Comparison of ENCODE assay signal across 8 cellular contexts in genomic region chr4:118591339-118592046, GRCh38.
DNase-seq lines count a peak whose midpoint lies in the region; ATAC-seq and TF ChIP-seq lines count a peak whose summit lies in the region.
"Not testable (repeated sequence)": the region's sequence is repeated elsewhere in the genome, so short reads cannot be mapped to it uniquely, and the experiment has no call there.

No MANE protein-coding gene starts in this region.

- peak overlapping the region; percentile 93 for H3K4me3 Mint-ChIP-seq in activated CD4-positive, alpha-beta T cell treated with anti-CD3 and anti-CD28 coated beads for 36 hours
- peak overlapping the region; percentile 97 for H3K4me3 Mint-ChIP-seq in chondrocyte (ENCODE audit: unreplicated experiment)

- H3K4me3 ChIP-seq in AG09309 (ENCODE audit: control insufficient read depth, low read depth, low read length) (peak overlapping the region; percentile 54), spleen (peak overlapping the region; percentile 30 to 68 (median 38))

- H3K36me3 ChIP-seq in spleen = not testable (repeated sequence)

- in situ Hi-C loops in GM18951 (cut with MboI; ENCODE audit: low sequenced_read_pairs, unreplicated experiment) = not testable (repeated sequence)

- WGBS in spleen, 5 donors = 2 to 64% (median 10%) methylated on average over 22 to 28 of the region's 28 CpGs

- not testable (repeated sequence) for H3K36me3 Mint-ChIP-seq in activated CD4-positive, alpha-beta T cell treated with anti-CD3 and anti-CD28 coated beads for 36 hours (ENCODE audit: low read depth); chondrocyte (ENCODE audit: low read depth)

- TF ChIP-seq POLR2A in GM18951 (IDR thresholded peaks at IDR 0.05; ENCODE audit: extremely low read depth, insufficient read depth, insufficient read length) = peak; percentile 63
- TF ChIP-seq POLR2A in spleen (IDR thresholded peaks at IDR 0.05) = not testable (repeated sequence)

- H3K9me3 Mint-ChIP-seq in activated CD4-positive, alpha-beta T cell treated with anti-CD3 and anti-CD28 coated beads for 36 hours (ENCODE audit: low read depth); chondrocyte (ENCODE audit: low read depth): not testable (repeated sequence)

- CTCF ChIA-PET in activated CD4-positive, alpha-beta T cell treated with anti-CD3 and anti-CD28 coated beads for 36 hours (lab: Charles Lee) = interaction anchor here (0.6 to 0.7 kb wide), 2 partner anchors 240 to 1322 kb away, joined by 3 read pairs; no protein-coding TSS in a partner anchor

- not testable (repeated sequence) for H3K27me3 Mint-ChIP-seq in activated CD4-positive, alpha-beta T cell treated with anti-CD3 and anti-CD28 coated beads for 36 hours
- peaks cover 15% of the 10 kb centered on the region for H3K27me3 Mint-ChIP-seq in chondrocyte (ENCODE audit: low read depth)

- H3K27ac ChIP-seq in spleen = peak overlapping the region; percentile 68 to 92 (median 86)

- H3K27me3 ChIP-seq in spleen (replicated peaks in 1 of 7) = not testable (repeated sequence)

- H3K9me3 ChIP-seq in spleen = not testable (repeated sequence)

- intact Hi-C loops in activated CD4-positive, alpha-beta T cell treated with anti-CD3 and anti-CD28 coated beads for 36 hours (cut with DNase I, micrococcal nuclease) = loop anchor here in 1 of 2 experiments (1.0 to 5.0 kb wide), 5 partner anchors 94 to 861 kb away; partner anchors contain the start of gene METTL14
- intact Hi-C loops in spleen (cut with DNase I; ENCODE audit: low total_unique reads) = not testable (repeated sequence)

- POLR2A ChIA-PET in activated CD4-positive, alpha-beta T cell treated with anti-CD3 and anti-CD28 coated beads for 36 hours (lab: Charles Lee) = not testable (repeated sequence)

- H3K4me1 ChIP-seq in spleen = peaks cover 0 to 12% (median 9%) of the 10 kb centered on the region in 6 donors

- not testable (repeated sequence) for TF ChIP-seq CTCF in AG09309 (IDR thresholded peaks at IDR 0.05; ENCODE audit: control insufficient read depth, insufficient read depth, low read depth, low read length, missing control alignments)
- TF ChIP-seq CTCF in chondrocyte (IDR thresholded peaks at IDR 0.05) = peak; percentile 45
- peak in 3 of 11 experiments; percentile 13 to 40 (median 20) for TF ChIP-seq CTCF in spleen (IDR thresholded peaks at IDR 0.05 in 8 of 11, conservative IDR thresholded peaks at IDR 0.05 in 3 of 11)

- H3K4me1 Mint-ChIP-seq in activated CD4-positive, alpha-beta T cell treated with anti-CD3 and anti-CD28 coated beads for 36 hours; chondrocyte (ENCODE audit: low read depth): not testable (repeated sequence)

- ATAC-seq in HG03139 (IDR thresholded peaks at IDR 0.05; ENCODE audit: unreplicated experiment) = peak; percentile 97
- peak; percentile 99 for ATAC-seq in activated CD4-positive, alpha-beta T cell treated with anti-CD3 and anti-CD28 coated beads for 36 hours

- peak overlapping the region; percentile 98 for H3K27ac Mint-ChIP-seq in activated CD4-positive, alpha-beta T cell treated with anti-CD3 and anti-CD28 coated beads for 36 hours
- peak overlapping the region; percentile 99 for H3K27ac Mint-ChIP-seq in chondrocyte (ENCODE audit: unreplicated experiment)

- DNase-seq in AG09309 (ENCODE audit: low read depth) = peak; percentile 66
- DNase-seq in NCI-H446 (lab: John Stamatoyannopoulos, UW) = peak; percentile 89 to 97
- peak; percentile 95 for DNase-seq in activated CD4-positive, alpha-beta T cell treated with anti-CD3 and anti-CD28 coated beads for 36 hours
- peak; percentile 94 for DNase-seq in chondrocyte (ENCODE audit: low spot score)
- peak; percentile 98 for DNase-seq in islet precursor cell
- peak; percentile 97 for DNase-seq in spleen

Comparison
In these comparisons a context has a peak if more than half of its experiments do, and no peak if none do; other contexts are left out.
1. Peak in every context shown above with its lines: DNase-seq, ATAC-seq, H3K4me3 ChIP-seq and H3K27ac ChIP-seq.